ENCODE assay signal across 12 cellular contexts in the genomic region with DNA sequence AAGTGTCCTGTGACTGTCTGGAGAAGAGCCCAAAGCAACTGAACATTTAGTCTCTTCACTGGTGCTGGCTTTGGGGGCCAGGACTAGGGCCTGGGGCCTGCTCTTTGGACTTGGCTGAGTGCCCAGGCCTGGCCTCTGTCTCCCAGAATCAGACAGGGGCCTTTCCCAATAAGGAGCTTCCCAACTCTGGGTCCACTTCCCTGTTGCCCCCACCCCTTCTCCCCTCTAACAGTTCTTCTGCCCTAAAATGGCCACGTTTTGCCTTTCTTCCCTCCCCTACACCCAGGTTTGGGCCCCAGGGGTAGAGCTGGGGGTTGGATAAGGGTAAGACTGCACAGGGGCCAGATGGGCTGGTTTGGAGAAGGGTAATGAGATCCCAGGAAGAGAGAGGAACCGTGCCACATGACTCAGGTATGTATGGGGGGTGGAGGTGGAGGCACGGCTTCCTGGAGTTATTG. TPM values are rescaled to one million over a fixed set of nuclear protein-coding genes. Genes with fewer than 3 reads are reported as not detected.
A peak's percentile ranks its signal among the peaks of the same experiment; 100 is the strongest.
DNase-seq lines count a peak whose midpoint lies in the region; ATAC-seq and TF ChIP-seq lines count a peak whose summit lies in the region.
"Had no signal": no experiment of that assay in that cellular context is flagged by ENCODE, and none has a peak within 500 bp of the region (broad histone marks: within the 10 kb centered on the region; RNA-seq: fewer than 3 reads in every experiment).

No MANE protein-coding gene starts in this region.

- H2BK12ac ChIP-seq in mesenchymal stem cell (ENCODE audit: low read length in 2 of 2), result peak overlapping the region; percentile 69 to 83

- H3K27me3 ChIP-seq in endodermal cell (ENCODE audit: control insufficient read depth, insufficient read depth, low read length, poor library complexity, severe bottlenecking) (peaks cover 23% of the 10 kb centered on the region), mesenchymal stem cell (ENCODE audit: control insufficient read depth in 1 of 2, insufficient read depth in 1 of 2, low read length in 2 of 2) (peaks cover 0 to 60% of the 10 kb centered on the region in 2 experiments), transverse colon (peaks cover 6% of the 10 kb centered on the region)

- H3K4ac ChIP-seq in mesenchymal stem cell (ENCODE audit: low read depth in 1 of 2, low read length in 2 of 2), result peak overlapping the region; percentile 35

- peak overlapping the region in 1 of 2 experiments; percentile 5 for H3K23ac ChIP-seq in mesenchymal stem cell (ENCODE audit: low read length in 2 of 2)

- intact Hi-C loops in activated CD8-positive, alpha-beta T cell treated with anti-CD3 and anti-CD28 coated beads for 36 hours (cut with micrococcal nuclease), result no loop called here
- intact Hi-C loops in transverse colon (cut with DNase I; ENCODE audit: low total_unique reads), result no loop called here

- in situ Hi-C loops in transverse colon (cut with MboI; ENCODE audit: low pct_ligation_motif_present in 1 of 4, low pct_unique_long_range_greater_than_20kb in 1 of 4, low sequenced_read_pairs in 3 of 4), result no loop called here

- no peaks in the 10 kb centered on the region for H3K9me3 Mint-ChIP-seq in activated CD8-positive, alpha-beta T cell treated with anti-CD3 and anti-CD28 coated beads, Interleukin-2, amount 10 ng/mL, durations not matched to agents 7 days and 5 days (ENCODE audit: insufficient read depth)
- no peaks in the 10 kb centered on the region for H3K9me3 Mint-ChIP-seq in activated CD8-positive, alpha-beta T cell treated with anti-CD3 and anti-CD28 coated beads for 36 hours
- H3K9me3 Mint-ChIP-seq in endodermal cell, result no peaks in the 10 kb centered on the region
- no peaks in the 10 kb centered on the region for H3K9me3 Mint-ChIP-seq in type B pancreatic cell
- H3K9me3 Mint-ChIP-seq: memory B cell had no signal

- POLR2A ChIA-PET in activated CD8-positive, alpha-beta T cell treated with anti-CD3 and anti-CD28 coated beads, Interleukin-2, amount 10 ng/mL, durations not matched to agents 7 days and 5 days (lab: Charles Lee), result interaction anchor here (0.5 to 3.6 kb wide), 3 partner anchors 11 to 37 kb away, joined by 3 to 16 read pairs (median 5); no protein-coding TSS in a partner anchor
- POLR2A ChIA-PET in activated CD8-positive, alpha-beta T cell treated with anti-CD3 and anti-CD28 coated beads for 36 hours (lab: Charles Lee), result interaction anchor here (0.7 to 2.1 kb wide), 4 partner anchors 10 to 29 kb away, joined by 3 to 7 read pairs (median 5); a partner anchor contains a TSS

- DNase-seq in activated CD8-positive, alpha-beta T cell treated with anti-CD3 and anti-CD28 coated beads, Interleukin-2, amount 10 ng/mL, durations not matched to agents 7 days and 5 days, result no peak
- DNase-seq in activated CD8-positive, alpha-beta T cell treated with anti-CD3 and anti-CD28 coated beads for 36 hours, result no peak
- DNase-seq in endodermal cell (peak; percentile 46), mesenchymal stem cell (no peak), transverse colon (no peak), type B pancreatic cell (ENCODE audit: extremely low spot score, unreplicated experiment) (no peak)
- DNase-seq: activated CD8-positive, alpha-beta memory T cell treated with anti-CD3 and anti-CD28 coated beads, Interleukin-2, amount 10 ng/mL, durations not matched to agents 7 days and 5 days had no signal

- TF ChIP-seq CTCF in activated CD8-positive, alpha-beta T cell treated with anti-CD3 and anti-CD28 coated beads for 36 hours (IDR thresholded peaks at IDR 0.05), result no peak
- no peak for TF ChIP-seq CTCF in endodermal cell (conservative IDR thresholded peaks at IDR 0.05)
- no peak for TF ChIP-seq CTCF in transverse colon (IDR thresholded peaks at IDR 0.05)
- TF ChIP-seq CTCF in type B pancreatic cell (conservative IDR thresholded peaks at IDR 0.05), result no peak

- no peak overlapping the region for H2BK5ac ChIP-seq in mesenchymal stem cell (ENCODE audit: low read depth, low read length, poor library complexity, severe bottlenecking)

- CTCF ChIA-PET in activated CD8-positive, alpha-beta T cell treated with anti-CD3 and anti-CD28 coated beads, Interleukin-2, amount 10 ng/mL, durations not matched to agents 7 days and 5 days (lab: Charles Lee), result interaction anchor here (0.7 to 14.9 kb wide), 5 partner anchors 10 to 177 kb away, joined by 3 to 505 read pairs (median 8); no protein-coding TSS in a partner anchor
- CTCF ChIA-PET in activated CD8-positive, alpha-beta T cell treated with anti-CD3 and anti-CD28 coated beads for 36 hours (lab: Charles Lee), result interaction anchor here (0.8 to 14.3 kb wide), 8 partner anchors 10 to 215 kb away, joined by 3 to 164 read pairs (median 12); a partner anchor contains a TSS

- no peak overlapping the region for H2AFZ ChIP-seq in mesenchymal stem cell (ENCODE audit: low read depth, low read length)

- H2BK15ac ChIP-seq in mesenchymal stem cell (ENCODE audit: low read depth, poor library complexity, severe bottlenecking), result no peak overlapping the region

- TF ChIP-seq POLR2A in transverse colon (IDR thresholded peaks at IDR 0.05), result no peak

- H2AK5ac ChIP-seq in mesenchymal stem cell (ENCODE audit: low read length, severe bottlenecking), result no peak overlapping the region

- no peak for TF ChIP-seq EP300 in transverse colon (IDR thresholded peaks at IDR 0.05; ENCODE audit: low read depth)

- no peak overlapping the region for H3K4me2 ChIP-seq in mesenchymal stem cell (ENCODE audit: low read length, poor library complexity, severe bottlenecking)

- H3K9me3 ChIP-seq in endodermal cell (ENCODE audit: control insufficient read depth, low read length), result no peaks in the 10 kb centered on the region
- H3K9me3 ChIP-seq in mesenchymal stem cell (ENCODE audit: control insufficient read depth, low read length), result no peaks in the 10 kb centered on the region
- no peaks in the 10 kb centered on the region for H3K9me3 ChIP-seq in transverse colon

- H3K4me3 ChIP-seq in endodermal cell (ENCODE audit: low read length) (no peak overlapping the region), mesenchymal stem cell (ENCODE audit: insufficient read depth in 1 of 2, low read depth in 1 of 2, low read length in 2 of 2) (no peak overlapping the region), transverse colon (no peak overlapping the region)

- no peaks in the 10 kb centered on the region for H3K36me3 Mint-ChIP-seq in activated CD8-positive, alpha-beta T cell treated with anti-CD3 and anti-CD28 coated beads, Interleukin-2, amount 10 ng/mL, durations not matched to agents 7 days and 5 days (ENCODE audit: low read depth)
- H3K36me3 Mint-ChIP-seq in activated CD8-positive, alpha-beta T cell treated with anti-CD3 and anti-CD28 coated beads for 36 hours (ENCODE audit: low read depth), result no peaks in the 10 kb centered on the region
- H3K36me3 Mint-ChIP-seq in endodermal cell (ENCODE audit: low read depth) (no peaks in the 10 kb centered on the region), type B pancreatic cell (no peaks in the 10 kb centered on the region)
- H3K36me3 Mint-ChIP-seq: activated CD8-positive, alpha-beta memory T cell treated with anti-CD3 and anti-CD28 coated beads, Interleukin-2, amount 10 ng/mL, durations not matched to agents 7 days and 5 days; memory B cell had no signal

- H3K4me3 Mint-ChIP-seq in activated CD8-positive, alpha-beta T cell treated with anti-CD3 and anti-CD28 coated beads, Interleukin-2, amount 10 ng/mL, durations not matched to agents 7 days and 5 days, result no peak overlapping the region
- H3K4me3 Mint-ChIP-seq in activated CD8-positive, alpha-beta T cell treated with anti-CD3 and anti-CD28 coated beads for 36 hours, result no peak overlapping the region
- H3K4me3 Mint-ChIP-seq in endodermal cell (peak overlapping the region; percentile 16), type B pancreatic cell (no peak overlapping the region)
- H3K4me3 Mint-ChIP-seq: activated CD8-positive, alpha-beta memory T cell treated with anti-CD3 and anti-CD28 coated beads, Interleukin-2, amount 10 ng/mL, durations not matched to agents 7 days and 5 days; memory B cell had no signal

- no peaks in the 10 kb centered on the region for H3K36me3 ChIP-seq in endodermal cell (ENCODE audit: control insufficient read depth, insufficient read depth, low read length)
- H3K36me3 ChIP-seq in mesenchymal stem cell (ENCODE audit: control insufficient read depth in 1 of 2, insufficient read depth in 2 of 2, low read depth in 1 of 2, low read length in 2 of 2), result no peaks in the 10 kb centered on the region
- H3K36me3 ChIP-seq in transverse colon, result no peaks in the 10 kb centered on the region

- peaks cover 30% of the 10 kb centered on the region for H3K27me3 Mint-ChIP-seq in activated CD8-positive, alpha-beta T cell treated with anti-CD3 and anti-CD28 coated beads, Interleukin-2, amount 10 ng/mL, durations not matched to agents 7 days and 5 days (ENCODE audit: low read depth)
- H3K27me3 Mint-ChIP-seq in activated CD8-positive, alpha-beta T cell treated with anti-CD3 and anti-CD28 coated beads for 36 hours, result peaks cover 2% of the 10 kb centered on the region
- peaks cover 23% of the 10 kb centered on the region for H3K27me3 Mint-ChIP-seq in endodermal cell (ENCODE audit: insufficient read depth)
- peaks cover 37% of the 10 kb centered on the region for H3K27me3 Mint-ChIP-seq in type B pancreatic cell

- peak overlapping the region in 1 of 2 experiments; percentile 44 for H3K14ac ChIP-seq in mesenchymal stem cell (ENCODE audit: low read length in 2 of 2)

- WGBS in endodermal cell (ENCODE audit: insufficient coverage in 1 of 2, insufficient read length in 1 of 2), 2 experiments, result 87% methylated on average over 2 of the region's 3 CpGs; no CpG with 5 or more reads in 1 of the 2 experiments
- no CpG with 5 or more reads among the region's 3 CpGs for WGBS in mesenchymal stem cell
- 70 to 80% methylated on average over 1 to 3 of the region's 3 CpGs for WGBS in transverse colon (ENCODE audit: low coverage in 1 of 2), 2 donors

- no peak overlapping the region for H3K27ac ChIP-seq in endodermal cell (ENCODE audit: low read depth, low read length)
- H3K27ac ChIP-seq in mesenchymal stem cell (ENCODE audit: low read length, poor library complexity, severe bottlenecking), result no peak overlapping the region
- H3K27ac ChIP-seq in transverse colon, result peak overlapping the region; percentile 62 to 97 (median 72)

- H3K27ac Mint-ChIP-seq in activated CD8-positive, alpha-beta T cell treated with anti-CD3 and anti-CD28 coated beads, Interleukin-2, amount 10 ng/mL, durations not matched to agents 7 days and 5 days, result peak overlapping the region; percentile 48
- H3K27ac Mint-ChIP-seq in activated CD8-positive, alpha-beta T cell treated with anti-CD3 and anti-CD28 coated beads for 36 hours, result no peak overlapping the region
- peak overlapping the region; percentile 79 for H3K27ac Mint-ChIP-seq in endodermal cell
- no peak overlapping the region for H3K27ac Mint-ChIP-seq in type B pancreatic cell
- H3K27ac Mint-ChIP-seq: activated CD8-positive, alpha-beta memory T cell treated with anti-CD3 and anti-CD28 coated beads, Interleukin-2, amount 10 ng/mL, durations not matched to agents 7 days and 5 days; memory B cell had no signal

- no peaks in the 10 kb centered on the region for H3K79me1 ChIP-seq in mesenchymal stem cell (replicated peaks; ENCODE audit: low read length, poor library complexity, severe bottlenecking)

- peak overlapping the region; percentile 75 for H2BK120ac ChIP-seq in mesenchymal stem cell (ENCODE audit: low read depth, low read length)

- no peak for ATAC-seq in activated CD8-positive, alpha-beta T cell treated with anti-CD3 and anti-CD28 coated beads, Interleukin-2, amount 10 ng/mL, durations not matched to agents 7 days and 5 days
- no peak for ATAC-seq in activated CD8-positive, alpha-beta T cell treated with anti-CD3 and anti-CD28 coated beads for 36 hours
- no peak for ATAC-seq in HG03469 (IDR thresholded peaks at IDR 0.05; ENCODE audit: unreplicated experiment)
- no peak for ATAC-seq in GM21619 (IDR thresholded peaks at IDR 0.05; ENCODE audit: unreplicated experiment)
- ATAC-seq: activated CD8-positive, alpha-beta memory T cell treated with anti-CD3 and anti-CD28 coated beads, Interleukin-2, amount 10 ng/mL, durations not matched to agents 7 days and 5 days had no signal

- H3K4me1 ChIP-seq in endodermal cell (ENCODE audit: control insufficient read depth, insufficient read depth, low read length) (peaks cover 12% of the 10 kb centered on the region), mesenchymal stem cell (ENCODE audit: control insufficient read depth, insufficient read depth, low read depth, low read length) (peaks cover 8% of the 10 kb centered on the region), transverse colon (peaks cover 16 to 69% (median 31%) of the 10 kb centered on the region in 4 donors)

- H3K18ac ChIP-seq in mesenchymal stem cell (ENCODE audit: low read depth in 1 of 2, low read length in 2 of 2), result peak overlapping the region; percentile 80 to 82

- no peak overlapping the region for H3K9ac ChIP-seq in endodermal cell (ENCODE audit: extremely low read depth, low read length, poor library complexity, severe bottlenecking)
- H3K9ac ChIP-seq in mesenchymal stem cell (ENCODE audit: low read length), result peak overlapping the region; percentile 72

- H4K91ac ChIP-seq in mesenchymal stem cell (ENCODE audit: low read length), result no peak overlapping the region

- peak overlapping the region; percentile 66 for H4K8ac ChIP-seq in mesenchymal stem cell (ENCODE audit: low read length)

- peaks cover 47% of the 10 kb centered on the region for H3K4me1 Mint-ChIP-seq in activated CD8-positive, alpha-beta T cell treated with anti-CD3 and anti-CD28 coated beads, Interleukin-2, amount 10 ng/mL, durations not matched to agents 7 days and 5 days (ENCODE audit: low read depth)
- H3K4me1 Mint-ChIP-seq in activated CD8-positive, alpha-beta T cell treated with anti-CD3 and anti-CD28 coated beads for 36 hours (ENCODE audit: low read depth), result peaks cover 27% of the 10 kb centered on the region
- H3K4me1 Mint-ChIP-seq in endodermal cell (peaks cover 73% of the 10 kb centered on the region), type B pancreatic cell (ENCODE audit: unreplicated experiment) (peaks cover 32% of the 10 kb centered on the region)

RNA-seq across cellular contexts. Expression of a gene that starts 10.0 kb away (rescaled TPM):
- 10 to 100 TPM; 65.0 to 69.1 TPM for total RNA-seq in activated CD8-positive, alpha-beta T cell treated with anti-CD3 and anti-CD28 coated beads, Interleukin-2, amount 10 ng/mL, durations not matched to agents 7 days and 5 days
- 10 to 100 TPM; 35.2 to 36.6 TPM for total RNA-seq in activated CD8-positive, alpha-beta T cell treated with anti-CD3 and anti-CD28 coated beads for 36 hours
- total RNA-seq in endodermal cell (100 to 1,000 TPM; 189 to 243 TPM), transverse colon (100 to 1,000 TPM in 1 of 4 donors, 10 to 100 TPM in 3; 37.7 to 217 (median 73.0) TPM), type B pancreatic cell (ENCODE audit: low replicate concordance) (2.5 and 25.9 TPM in 2 replicates)
- 71.1 TPM for polyA plus RNA-seq in endodermal cell (2013, experiment 1 of 2)
- polyA plus RNA-seq in endodermal cell (2013, experiment 2 of 2), result 77.0 TPM
- polyA plus RNA-seq in mesenchymal stem cell (2013, experiment 1 of 2), result 248 TPM
- 244 TPM for polyA plus RNA-seq in mesenchymal stem cell (2013, experiment 2 of 2)

RNA-seq across cellular contexts. Expression of a gene that starts 44.4 kb away (rescaled TPM):
- 10 to 100 TPM; 11.8 to 12.7 TPM for total RNA-seq in activated CD8-positive, alpha-beta T cell treated with anti-CD3 and anti-CD28 coated beads, Interleukin-2, amount 10 ng/mL, durations not matched to agents 7 days and 5 days
- 1 to 10 TPM; 6.9 to 9.4 TPM for total RNA-seq in activated CD8-positive, alpha-beta T cell treated with anti-CD3 and anti-CD28 coated beads for 36 hours
- total RNA-seq in endodermal cell (not detected), transverse colon (not detected), type B pancreatic cell (ENCODE audit: low replicate concordance) (not detected in 2 replicates)
- polyA plus RNA-seq in endodermal cell (2013, experiment 1 of 2), result not detected
- not detected for polyA plus RNA-seq in endodermal cell (2013, experiment 2 of 2)
- polyA plus RNA-seq in mesenchymal stem cell (2013, experiment 1 of 2), result not detected
- not detected for polyA plus RNA-seq in mesenchymal stem cell (2013, experiment 2 of 2)
- total RNA-seq: A172, pulmonary artery endothelial cell had no signal

RNA-seq across cellular contexts. Expression of a gene that starts 44.5 kb away (rescaled TPM):
- under 1 TPM; 0.55 to 0.74 TPM for total RNA-seq in activated CD8-positive, alpha-beta T cell treated with anti-CD3 and anti-CD28 coated beads, Interleukin-2, amount 10 ng/mL, durations not matched to agents 7 days and 5 days
- 1 to 10 TPM; 1.1 to 2.5 TPM for total RNA-seq in activated CD8-positive, alpha-beta T cell treated with anti-CD3 and anti-CD28 coated beads for 36 hours
- total RNA-seq in endodermal cell (10 to 100 TPM; 10.5 to 16.3 TPM), transverse colon (10 to 100 TPM in 1 of 4 donors, 1 to 10 TPM in 3; 1.9 to 17.5 (median 5.7) TPM), type B pancreatic cell (ENCODE audit: low replicate concordance) (29.5 and 47.3 TPM in 2 replicates)
- 39.3 TPM for polyA plus RNA-seq in endodermal cell (2013, experiment 1 of 2)
- 35.5 TPM for polyA plus RNA-seq in endodermal cell (2013, experiment 2 of 2)
- 16.2 TPM for polyA plus RNA-seq in mesenchymal stem cell (2013, experiment 1 of 2)
- 17.1 TPM for polyA plus RNA-seq in mesenchymal stem cell (2013, experiment 2 of 2)

Comparison
In these comparisons a context has a peak if more than half of its experiments do, and no peak if none do; other contexts are left out.
1. H3K27ac Mint-ChIP-seq: peak in activated CD8-positive, alpha-beta T cell treated with anti-CD3 and anti-CD28 coated beads, Interleukin-2, amount 10 ng/mL, durations not matched to agents 7 days and 5 days (single experiment) and endodermal cell (single experiment); none in activated CD8-positive, alpha-beta T cell treated with anti-CD3 and anti-CD28 coated beads for 36 hours (single experiment) and type B pancreatic cell (single experiment).
2. H3K27ac ChIP-seq: peak in transverse colon (4 of 4); none in endodermal cell (single experiment) and mesenchymal stem cell (single experiment).